17 cellular contexts compared by ENCODE assay signal in genomic region chr6:149950423-149950822, GRCh38. TPM values are rescaled to one million over a fixed set of nuclear protein-coding genes. Genes with fewer than 3 reads are reported as not detected.
DNase-seq lines count a peak whose midpoint lies in the region; ATAC-seq and TF ChIP-seq lines count a peak whose summit lies in the region.
"Had no signal": no experiment of that assay in that cellular context is flagged by ENCODE, and none has a peak within 500 bp of the region (broad histone marks: within the 10 kb centered on the region; RNA-seq: fewer than 3 reads in every experiment).

No MANE protein-coding gene starts in this region.

- intact Hi-C loops in cardiac septum (cut with DNase I) (no loop called here), Right ventricle myocardium inferior (cut with DNase I) (no loop called here), PC-9 (cut with micrococcal nuclease; ENCODE audit: unreplicated experiment) (no loop called here), posterior vena cava (cut with DNase I) (no loop called here)

- no peaks in the 10 kb centered on the region for H3K4me1 ChIP-seq in PC-9 (replicated peaks; ENCODE audit: insufficient read depth)
- H3K4me1 ChIP-seq: HAP-1 had no signal

- H3K27me3 ChIP-seq in PC-9 (ENCODE audit: insufficient read depth, low read depth): no peaks in the 10 kb centered on the region

- no peaks in the 10 kb centered on the region for H3F3A ChIP-seq in PC-9 (ENCODE audit: insufficient read depth, low read depth)

- no peaks in the 10 kb centered on the region for H3K9me2 ChIP-seq in PC-9 (ENCODE audit: insufficient read depth)

- CTCF ChIA-PET in PC-9 (lab: Charles Lee): no interaction called here

- BruUV-seq in PC-9 (replicated peaks; lab: Mats Ljungman, UMichigan): no TSS peak

- H3K4me2 ChIP-seq in PC-9: 0 out of 2 replicates have a peak overlapping the region, but pooled peaks have one; percentile 19

- POLR2A ChIA-PET in PC-9 (lab: Charles Lee; ENCODE audit: unreplicated experiment): interaction anchor here (0.5 kb wide), 1 partner anchor 468 kb away, joined by 3 read pairs; no protein-coding TSS in a partner anchor

- H2AFZ ChIP-seq in PC-9: no peak overlapping the region

- no peak overlapping the region for H3K27ac ChIP-seq in PC-9
- H3K27ac ChIP-seq: C4-2B had no signal

- no peaks in the 10 kb centered on the region for H4K20me1 ChIP-seq in PC-9 (ENCODE audit: insufficient read depth)

- no peak for ATAC-seq in Right ventricle myocardium inferior
- ATAC-seq in left lobe of liver: peak; percentile 87
- no peak for ATAC-seq in GM18498 (IDR thresholded peaks at IDR 0.05; ENCODE audit: unreplicated experiment)
- ATAC-seq: CD8-positive, alpha-beta T cell; K562 had no signal

- no peak overlapping the region for H3K4me3 ChIP-seq in PC-9
- H3K4me3 ChIP-seq: HAP-1, K562 had no signal

- no peak for TF ChIP-seq CTCF in PC-9 (conservative IDR thresholded peaks at IDR 0.05)

- no peaks in the 10 kb centered on the region for H3K79me2 ChIP-seq in PC-9 (ENCODE audit: low read depth)

- H3K9me3 ChIP-seq in PC-9 (ENCODE audit: insufficient read depth, low read depth): no peaks in the 10 kb centered on the region
- H3K9me3 ChIP-seq: Caco-2, HAP-1 had no signal

- no peaks in the 10 kb centered on the region for H3K36me3 ChIP-seq in PC-9 (ENCODE audit: low read depth)
- H3K36me3 ChIP-seq: HAP-1 had no signal

- DNase-seq in cardiac septum (ENCODE audit: low spot score): peak; percentile 29
- DNase-seq in Right ventricle myocardium inferior (ENCODE audit: missing footprints): no peak
- DNase-seq in PC-9: no peak
- DNase-seq in left lobe of liver (ENCODE audit: low spot score): no peak
- DNase-seq in posterior vena cava (ENCODE audit: low spot score): peak; percentile 20
- DNase-seq in pons (ENCODE audit: low spot score): no peak
- DNase-seq in stimulated activated CD4-positive, alpha-beta T cell treated with anti-CD3 and anti-CD28 coated beads, Interleukin-4, amount 100 ng/mL, for 1 hour: no peak
- DNase-seq: 8988T; ACHN; CD8-positive, alpha-beta T cell; DMS53; GOT3 had no signal

RNA-seq across cellular contexts. Expression of gene ULBP2, which starts 8.6 kb away (rescaled TPM):
- total RNA-seq in cardiac septum (1.1 TPM), Right ventricle myocardium inferior (1.3 TPM), PC-9 (2021) (2.9 and 4.4 TPM in 2 replicates), left lobe of liver (0.18 TPM), posterior vena cava (under 1 TPM; 0.43 to 0.51 TPM)

RNA-seq across cellular contexts. Expression of gene ULBP1, which starts 13.3 kb away (rescaled TPM):
- total RNA-seq in cardiac septum: 0.16 TPM
- total RNA-seq in Right ventricle myocardium inferior: 0.30 TPM
- 2.8 and 3.3 TPM in 2 replicates for total RNA-seq in PC-9 (2021)
- 0.08 TPM for total RNA-seq in left lobe of liver
- total RNA-seq in posterior vena cava: under 1 TPM in 1 of 2 donors, not detected in 1; 0.19 TPM

RNA-seq across cellular contexts. Expression of gene RAET1G, which starts 27.5 kb away (rescaled TPM):
- total RNA-seq in cardiac septum (0.35 TPM), Right ventricle myocardium inferior (0.22 TPM), PC-9 (2021) (0.88 TPM in 1 of 2 replicates, not detected in the other), left lobe of liver (not detected), posterior vena cava (under 1 TPM in 1 of 2 donors, not detected in 1; 0.74 TPM)
- total RNA-seq: Caco-2; CD8-positive, alpha-beta T cell; K562 had no signal

RNA-seq across cellular contexts. Expression of gene RAET1E, which starts 52.5 kb away (rescaled TPM):
- total RNA-seq in cardiac septum (not detected), Right ventricle myocardium inferior (0.27 TPM), PC-9 (2021) (0.20 TPM in 1 of 2 replicates, not detected in the other), left lobe of liver (not detected), posterior vena cava (1 to 10 TPM in 1 of 2 donors, not detected in 1; 1.6 TPM)
- total RNA-seq: Caco-2; CD8-positive, alpha-beta T cell; K562 had no signal

Comparison
In these comparisons a context has a peak if more than half of its experiments do, and no peak if none do; other contexts are left out.
1. DNase-seq: peak in cardiac septum (single experiment) and posterior vena cava (single experiment); none in Right ventricle myocardium inferior (single experiment), PC-9 (0 of 2), left lobe of liver (single experiment), pons (single experiment) and stimulated activated CD4-positive, alpha-beta T cell treated with anti-CD3 and anti-CD28 coated beads, Interleukin-4, amount 100 ng/mL, for 1 hour (single experiment).